In the genomic region with DNA sequence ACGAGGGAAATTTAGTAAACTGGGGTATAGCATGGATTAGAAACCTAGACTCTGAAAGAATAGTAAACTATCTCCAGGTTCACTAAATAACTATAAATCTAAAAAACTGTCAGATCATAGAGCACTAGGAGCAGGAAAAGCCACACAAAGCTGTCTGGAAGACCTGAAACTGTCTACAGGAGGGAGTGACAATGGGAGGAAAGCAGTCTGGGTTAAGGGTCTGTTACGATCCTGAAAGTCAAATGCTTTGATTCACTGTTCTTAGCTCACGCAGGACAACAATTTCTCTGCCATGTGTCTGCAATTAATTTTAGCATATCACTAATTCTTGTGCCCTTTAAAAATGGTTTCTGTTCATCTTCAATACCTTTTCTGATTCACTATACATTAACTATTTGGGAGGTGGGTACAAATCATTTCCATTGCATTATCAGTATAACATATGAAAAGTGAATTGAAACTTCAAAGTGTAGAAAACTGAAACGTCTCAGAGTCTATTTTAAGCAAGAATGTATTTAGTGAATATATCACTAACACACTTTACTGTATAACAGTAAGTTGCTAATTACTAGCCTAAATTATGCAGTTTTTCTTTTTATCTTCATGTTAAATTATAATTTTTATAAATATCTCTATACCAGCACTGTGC, we compare ENCODE assay signal across 12 cellular contexts. TPM values are rescaled to one million over a fixed set of nuclear protein-coding genes. Genes with fewer than 3 reads are reported as not detected.
DNase-seq lines count a peak whose midpoint lies in the region; ATAC-seq and TF ChIP-seq lines count a peak whose summit lies in the region.
"Had no signal": no experiment of that assay in that cellular context is flagged by ENCODE, and none has a peak within 500 bp of the region (broad histone marks: within the 10 kb centered on the region; RNA-seq: fewer than 3 reads in every experiment).

No MANE protein-coding gene starts in this region.

- DNase-seq in OCI-LY7 (ENCODE audit: low spot score): peak; percentile 27
- DNase-seq in sigmoid colon: no peak
- DNase-seq in NCI-H1694 treated with DMSO at 0.1 percent for 48 hours (lab: John Stamatoyannopoulos, UW): no peak
- no peak for DNase-seq in NCI-H2171 treated with DMSO at 0.1 percent for 48 hours (lab: John Stamatoyannopoulos, UW)
- DNase-seq in cerebellar cortex (ENCODE audit: low spot score): no peak
- DNase-seq in superior temporal gyrus (ENCODE audit: extremely low spot score): no peak
- DNase-seq: activated CD4-positive, alpha-beta T cell treated with anti-CD3 and anti-CD28 coated beads, Interleukin-2, amount 50 U/mL, for 48 hours; NCI-H1436; upper lobe of left lung had no signal

- no peaks in the 10 kb centered on the region for H3K27me3 ChIP-seq in sigmoid colon
- H3K27me3 ChIP-seq: upper lobe of left lung had no signal

- H3K27ac ChIP-seq in OCI-LY7 (ENCODE audit: low read depth, low read length, poor library complexity, severe bottlenecking) (peak overlapping the region; percentile 56), sigmoid colon (peak overlapping the region in 3 of 4 donors; percentile 1 to 38 (median 22))
- H3K27ac ChIP-seq: RWPE1 had no signal

- H3K4me1 ChIP-seq in OCI-LY7 (ENCODE audit: insufficient read depth, low read length, poor library complexity, severe bottlenecking): peaks cover 18% of the 10 kb centered on the region
- H3K4me1 ChIP-seq in sigmoid colon: peaks cover 0 to 37% (median 23%) of the 10 kb centered on the region in 4 donors

- no peak for TF ChIP-seq POLR2A in sigmoid colon (IDR thresholded peaks at IDR 0.05)

- H3K4me3 ChIP-seq in OCI-LY7 (ENCODE audit: low read depth, low read length, poor library complexity, severe bottlenecking) (peak overlapping the region; percentile 41), sigmoid colon (no peak overlapping the region)
- H3K4me3 ChIP-seq: upper lobe of left lung had no signal

- BruUV-seq in OCI-LY7 (replicated peaks; lab: Mats Ljungman, UMichigan): no TSS peak

- no peak for TF ChIP-seq CTCF in OCI-LY7 (conservative IDR thresholded peaks at IDR 0.05; ENCODE audit: low read length)
- no peak for TF ChIP-seq CTCF in sigmoid colon (IDR thresholded peaks at IDR 0.05)

- H3K9me3 ChIP-seq in OCI-LY7 (ENCODE audit: low read length): peaks cover 32% of the 10 kb centered on the region
- H3K9me3 ChIP-seq in sigmoid colon: peaks cover 0 to 4% (median 0%) of the 10 kb centered on the region in 4 donors

- no peak for TF ChIP-seq EP300 in sigmoid colon (IDR thresholded peaks at IDR 0.05)

- intact Hi-C loops in OCI-LY7 (cut with micrococcal nuclease; ENCODE audit: unreplicated experiment): no loop called here
- intact Hi-C loops in sigmoid colon (cut with DNase I): no loop called here

- no peak overlapping the region for H2AFZ ChIP-seq in OCI-LY7 (ENCODE audit: low read length)

- H3K36me3 ChIP-seq in OCI-LY7 (ENCODE audit: insufficient read depth, low read length) (peaks cover 63% of the 10 kb centered on the region), sigmoid colon (peaks cover 0 to 5% (median 0%) of the 10 kb centered on the region in 4 donors)

- H3K9me2 ChIP-seq in OCI-LY7 (ENCODE audit: insufficient read depth, low read length): no peaks in the 10 kb centered on the region

- H4K20me1 ChIP-seq in OCI-LY7 (ENCODE audit: insufficient read depth, low read length): no peaks in the 10 kb centered on the region

- WGBS in sigmoid colon, 2 donors: 69 to 81% methylated on average over 4 of the region's 4 CpGs

- ATAC-seq in GM18909 (IDR thresholded peaks at IDR 0.05; ENCODE audit: poor library complexity, unreplicated experiment): peak; percentile 86
- ATAC-seq in HG02678 (IDR thresholded peaks at IDR 0.05; ENCODE audit: unreplicated experiment): peak; percentile 75

- H3K79me2 ChIP-seq in OCI-LY7 (ENCODE audit: insufficient read depth, low read depth, low read length): peaks cover 97% of the 10 kb centered on the region

- H3K4me2 ChIP-seq in OCI-LY7 (ENCODE audit: low read length): peak overlapping the region; percentile 67

- POLR2A ChIA-PET in OCI-LY7 (lab: Charles Lee): interaction anchor here (0.7 to 1.7 kb wide), 5 partner anchors 10 to 23 kb away, joined by 3 to 5 read pairs (median 3); no protein-coding TSS in a partner anchor

- CTCF ChIA-PET in OCI-LY7 (lab: Charles Lee; ENCODE audit: unreplicated experiment): no interaction called here

RNA-seq across cellular contexts. Expression of a gene that starts 18.4 kb away (rescaled TPM):
- total RNA-seq in OCI-LY7 (2014; rRNA removed; shearing (Covaris generic)): 57.6 and 64.7 TPM in 2 replicates
- total RNA-seq in OCI-LY7 (2022) (69.7 and 85.4 TPM in 2 replicates), sigmoid colon (10 to 100 TPM; 27.6 to 46.3 (median 33.6) TPM)
- polyA plus RNA-seq in sigmoid colon: 1 to 10 TPM; 4.6 to 8.9 (median 7.8) TPM

RNA-seq across cellular contexts. Expression of a gene that starts 19.1 kb away (rescaled TPM):
- total RNA-seq in OCI-LY7 (2014; rRNA removed; shearing (Covaris generic)): 13.4 and 18.1 TPM in 2 replicates
- 26.2 and 28.7 TPM in 2 replicates for total RNA-seq in OCI-LY7 (2022)
- total RNA-seq in sigmoid colon: 10 to 100 TPM; 30.3 to 49.7 (median 40.2) TPM
- polyA plus RNA-seq in sigmoid colon: 10 to 100 TPM; 15.6 to 21.3 (median 16.3) TPM
